In the genomic region with DNA sequence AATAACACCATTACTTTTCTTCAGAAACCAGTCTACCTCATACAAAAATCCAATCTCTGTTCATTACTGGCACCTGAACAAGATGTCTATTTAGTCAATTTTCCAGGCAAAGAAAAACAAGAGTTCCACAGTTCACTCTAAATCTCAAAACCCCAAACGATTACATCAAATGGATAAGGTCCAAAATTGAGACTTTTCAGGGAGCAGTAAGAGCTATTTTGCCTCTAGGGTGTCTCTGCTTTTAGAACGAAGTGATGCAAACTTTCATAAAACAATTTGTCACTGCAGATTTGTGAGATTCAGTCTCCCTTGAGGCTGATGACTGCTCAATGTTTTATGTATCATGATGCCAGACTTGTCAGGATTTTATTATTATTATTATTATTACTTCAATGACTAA, we compare ENCODE assay signal across 37 cellular contexts.
DNase-seq lines count a peak whose midpoint lies in the region; ATAC-seq, FAIRE-seq and TF ChIP-seq lines count a peak whose summit lies in the region.
"Had no signal": no experiment of that assay in that cellular context is flagged by ENCODE, and none has a peak within 500 bp of the region (broad histone marks: within the 10 kb centered on the region; RNA-seq: fewer than 3 reads in every experiment).

No MANE protein-coding gene starts in this region.

- H3K27ac Mint-ChIP-seq in neural progenitor cell (no peak overlapping the region), HFFc6 (no peak overlapping the region)
- H3K27ac Mint-ChIP-seq: B cell; CD14-positive monocyte; CD4-positive, alpha-beta memory T cell; CD4-positive, alpha-beta T cell; CD4-positive, CD25-positive, alpha-beta regulatory T cell; CD8-positive, alpha-beta memory T cell; CD8-positive, alpha-beta T cell had no signal

- H2AFZ ChIP-seq in SK-N-SH (ENCODE audit: low read depth), result no peak overlapping the region
- peak overlapping the region; percentile 50 for H2AFZ ChIP-seq in neural progenitor cell (replicated peaks)

- peak in 1 of 2 experiments; percentile 98; a peak in 2 of 4 replicates for TF ChIP-seq EP300 in SK-N-SH (IDR thresholded peaks at IDR 0.05; ENCODE audit: borderline replicate concordance in 1 of 2, low read depth in 1 of 2, low read length in 1 of 2)

- TF ChIP-seq RAD21 in SK-N-SH (IDR thresholded peaks at IDR 0.05; ENCODE audit: low read length), result peak; percentile 34; the same call in 1 of the 2 replicates

- H3K79me2 ChIP-seq in SK-N-SH (ENCODE audit: insufficient read depth) (no peaks in the 10 kb centered on the region), neural progenitor cell (ENCODE audit: low read depth) (no peaks in the 10 kb centered on the region)

- WGBS in SK-N-SH (ENCODE audit: low lambda C conversion rate), result 2% methylated on average over 2 of the region's 2 CpGs

- TF ChIP-seq CTCF in SK-N-SH (IDR thresholded peaks at IDR 0.05) (no peak), neural progenitor cell (IDR thresholded peaks at IDR 0.05) (no peak), HFFc6 (IDR thresholded peaks at IDR 0.05) (no peak)

- H3K36me3 Mint-ChIP-seq in neural progenitor cell, result no peaks in the 10 kb centered on the region
- no peaks in the 10 kb centered on the region for H3K36me3 Mint-ChIP-seq in HFFc6 (ENCODE audit: low read depth)
- H3K36me3 Mint-ChIP-seq: CD14-positive monocyte; CD4-positive, alpha-beta memory T cell; CD4-positive, CD25-positive, alpha-beta regulatory T cell; CD8-positive, alpha-beta T cell had no signal

- DNase-seq in H54 (ENCODE audit: insufficient read length, low spot score) (no peak), SK-N-SH (peak; percentile 31), neural progenitor cell (ENCODE audit: low spot score) (no peak), HFFc6 (no peak)
- DNase-seq in activated naive CD4-positive, alpha-beta T cell treated with anti-CD3 and anti-CD28 coated beads, Interleukin-2, amount 50 U/mL, for 16 hours, result no peak
- DNase-seq: 8988T; ACHN; AML-193; BE2C; C1 segment of cervical spinal cord; Caco-2; Calu3; CD4-positive, alpha-beta memory T cell; CD4-positive, alpha-beta T cell; CD4-positive, CD25-positive, alpha-beta regulatory T cell; CD8-positive, alpha-beta memory T cell; CD8-positive, alpha-beta T cell; COR-L47; DMS 273 treated with DMSO at 0.1 percent for 48 hours; DMS153; DMS53; DMS79; DMS79 treated with DMSO at 0.1 percent for 48 hours; DND-41; EL had no signal

- H3K4me2 ChIP-seq in SK-N-SH, result no peak overlapping the region
- no peak overlapping the region for H3K4me2 ChIP-seq in neural progenitor cell
- H3K4me2 ChIP-seq: A549; BLaER1; BLaER1 treated with 17β-estradiol and CSF1 and Interleukin-3, amounts not matched to agents 10 nM and 100 nM had no signal

- no peak overlapping the region for H3K9ac ChIP-seq in SK-N-SH
- H3K9ac ChIP-seq in neural progenitor cell, result no peak overlapping the region
- H3K9ac ChIP-seq: BLaER1; BLaER1 treated with 17β-estradiol and CSF1 and Interleukin-3, amounts not matched to agents 10 nM and 100 nM had no signal

- no peaks in the 10 kb centered on the region for H3K4me1 Mint-ChIP-seq in neural progenitor cell
- H3K4me1 Mint-ChIP-seq in HFFc6 (ENCODE audit: low read depth), result no peaks in the 10 kb centered on the region
- H3K4me1 Mint-ChIP-seq: B cell; CD14-positive monocyte; CD4-positive, alpha-beta memory T cell; CD4-positive, CD25-positive, alpha-beta regulatory T cell; CD8-positive, alpha-beta memory T cell had no signal

- H3K9me3 ChIP-seq in SK-N-SH (no peaks in the 10 kb centered on the region; the same call in 1 of the 2 replicates), neural progenitor cell (ENCODE audit: low read depth) (no peaks in the 10 kb centered on the region)
- H3K9me3 ChIP-seq: A549; BE2C; BLaER1; BLaER1 treated with 17β-estradiol and CSF1 and Interleukin-3, amounts not matched to agents 10 nM and 100 nM; Caco-2 had no signal

- H3K4me3 Mint-ChIP-seq in neural progenitor cell, result no peak overlapping the region
- no peak overlapping the region for H3K4me3 Mint-ChIP-seq in HFFc6
- H3K4me3 Mint-ChIP-seq: B cell; CD14-positive monocyte; CD4-positive, alpha-beta memory T cell; CD4-positive, alpha-beta T cell; CD4-positive, CD25-positive, alpha-beta regulatory T cell; CD8-positive, alpha-beta memory T cell; CD8-positive, alpha-beta T cell had no signal

- H4K20me1 ChIP-seq in SK-N-SH (ENCODE audit: insufficient read depth) (no peaks in the 10 kb centered on the region), neural progenitor cell (ENCODE audit: low read depth) (no peaks in the 10 kb centered on the region)
- H4K20me1 ChIP-seq: BLaER1; BLaER1 treated with 17β-estradiol and CSF1 and Interleukin-3, amounts not matched to agents 10 nM and 100 nM had no signal

- no peaks in the 10 kb centered on the region; the same call in 1 of the 2 replicates for H3K9me2 ChIP-seq in SK-N-SH

- ATAC-seq in SK-N-SH treated with all-trans-retinoic acid at 6 μM for 48 hours, result no peak
- no peak for ATAC-seq in HG03520 (IDR thresholded peaks at IDR 0.05; ENCODE audit: unreplicated experiment)
- ATAC-seq in HG02678 (IDR thresholded peaks at IDR 0.05; ENCODE audit: unreplicated experiment), result no peak
- ATAC-seq: A549; CD8-positive, alpha-beta T cell had no signal

- H3K27me3 ChIP-seq in SK-N-SH (ENCODE audit: insufficient read depth), result no peaks in the 10 kb centered on the region
- no peaks in the 10 kb centered on the region for H3K27me3 ChIP-seq in neural progenitor cell
- H3K27me3 ChIP-seq: BE2C; BLaER1; BLaER1 treated with 17β-estradiol and CSF1 and Interleukin-3, amounts not matched to agents 10 nM and 100 nM had no signal

- H3K27ac ChIP-seq in SK-N-SH (ENCODE audit: low read depth in 2 of 2, low read length in 1 of 2) (peak overlapping the region in 1 of 2 experiments; percentile 95; a peak in 2 of 4 replicates), neural progenitor cell (no peak overlapping the region)
- H3K27ac ChIP-seq: 22Rv1; A549; BLaER1; BLaER1 treated with 17β-estradiol and CSF1 and Interleukin-3, amounts not matched to agents 10 nM and 100 nM; C4-2B had no signal

- H3F3A ChIP-seq in SK-N-SH (replicated peaks; ENCODE audit: insufficient read depth) (no peaks in the 10 kb centered on the region), neural progenitor cell (ENCODE audit: low read depth) (no peaks in the 10 kb centered on the region)

- H3K4me3 ChIP-seq in SK-N-SH (ENCODE audit: low read depth in 2 of 2, low read length in 1 of 2) (no peak overlapping the region), neural progenitor cell (no peak overlapping the region)
- H3K4me3 ChIP-seq: A549; BLaER1; BLaER1 treated with 17β-estradiol and CSF1 and Interleukin-3, amounts not matched to agents 10 nM and 100 nM had no signal

- peak; percentile 77 for FAIRE-seq in H54 (lab: Jason Lieb, UNC)
- FAIRE-seq: A204.1, A549, D721Med had no signal

- peaks cover 0 to 7% of the 10 kb centered on the region in 2 experiments; a peak in 2 of 4 replicates for H3K4me1 ChIP-seq in SK-N-SH (ENCODE audit: control insufficient read depth in 1 of 2, insufficient read depth in 2 of 2, low read depth in 1 of 2, low read length in 1 of 2)
- H3K4me1 ChIP-seq in neural progenitor cell, result no peaks in the 10 kb centered on the region
- H3K4me1 ChIP-seq: A549; BE2C; BLaER1; BLaER1 treated with 17β-estradiol and CSF1 and Interleukin-3, amounts not matched to agents 10 nM and 100 nM; Caco-2 had no signal

- H3K9me3 Mint-ChIP-seq in neural progenitor cell (no peaks in the 10 kb centered on the region), HFFc6 (peaks cover 36% of the 10 kb centered on the region)
- H3K9me3 Mint-ChIP-seq: CD8-positive, alpha-beta T cell had no signal

- POLR2A ChIA-PET in SK-N-SH (lab: Yijun Ruan, JAX), result no interaction called here

- H3K27me3 Mint-ChIP-seq in neural progenitor cell (ENCODE audit: insufficient read depth, low read depth), result no peaks in the 10 kb centered on the region
- no peaks in the 10 kb centered on the region for H3K27me3 Mint-ChIP-seq in HFFc6 (ENCODE audit: insufficient read depth)
- H3K27me3 Mint-ChIP-seq: B cell; CD4-positive, alpha-beta memory T cell; CD4-positive, alpha-beta T cell; CD4-positive, CD25-positive, alpha-beta regulatory T cell; CD8-positive, alpha-beta memory T cell had no signal

- CTCF ChIA-PET in SK-N-SH (lab: Yijun Ruan, JAX), result interaction anchor here (0.8 to 1.6 kb wide), 2 partner anchors 324 to 671 kb away, joined by 3 read pairs; no protein-coding TSS in a partner anchor

- H3K36me3 ChIP-seq in SK-N-SH (replicated peaks in 1 of 2; ENCODE audit: control insufficient read depth in 1 of 2, insufficient read depth in 2 of 2, low read length in 1 of 2), result no peaks in the 10 kb centered on the region
- H3K36me3 ChIP-seq in neural progenitor cell, result no peaks in the 10 kb centered on the region
- H3K36me3 ChIP-seq: BE2C; BLaER1; BLaER1 treated with 17β-estradiol and CSF1 and Interleukin-3, amounts not matched to agents 10 nM and 100 nM had no signal

- TF ChIP-seq POLR2A in H54 (IDR thresholded peaks at IDR 0.05; ENCODE audit: low read depth, low read length), result no peak

TF ChIP-seq in SK-N-SH, 30 proteins besides CTCF, POLR2A, EP300 and RAD21 (continues in another document):
- peak; percentile 57; the same call in 1 of the 2 replicates for TF ChIP-seq MXI1 (IDR thresholded peaks at IDR 0.05; ENCODE audit: low read depth, low read length)
- TF ChIP-seq MEF2A (IDR thresholded peaks at IDR 0.05; ENCODE audit: borderline replicate concordance, low read depth), result no peak
- peak; percentile 94 for TF ChIP-seq RCOR1 (IDR thresholded peaks at IDR 0.05; ENCODE audit: low read length)
- peak; percentile 93 for TF ChIP-seq GATA2 (CRISPR knock-in tag; IDR thresholded peaks at IDR 0.05)
- peak; percentile 47 for TF ChIP-seq TCF12 (IDR thresholded peaks at IDR 0.05)

TF ChIP-seq in SK-N-SH treated with all-trans-retinoic acid at 6 μM for 48 hours, 23 proteins besides CTCF, POLR2A, EP300 and RAD21 (continues in another document):
- TF ChIP-seq TCF4 (CRISPR knock-in tag; IDR thresholded peaks at IDR 0.05; ENCODE audit: borderline replicate concordance) (peak; percentile 64; the same call in 1 of the 2 replicates), ZNF70 (CRISPR knock-in tag; IDR thresholded peaks at IDR 0.05) (0 out of 2 replicates have a peak, but pooled peaks have one; percentile 23)
